In the genomic region with DNA sequence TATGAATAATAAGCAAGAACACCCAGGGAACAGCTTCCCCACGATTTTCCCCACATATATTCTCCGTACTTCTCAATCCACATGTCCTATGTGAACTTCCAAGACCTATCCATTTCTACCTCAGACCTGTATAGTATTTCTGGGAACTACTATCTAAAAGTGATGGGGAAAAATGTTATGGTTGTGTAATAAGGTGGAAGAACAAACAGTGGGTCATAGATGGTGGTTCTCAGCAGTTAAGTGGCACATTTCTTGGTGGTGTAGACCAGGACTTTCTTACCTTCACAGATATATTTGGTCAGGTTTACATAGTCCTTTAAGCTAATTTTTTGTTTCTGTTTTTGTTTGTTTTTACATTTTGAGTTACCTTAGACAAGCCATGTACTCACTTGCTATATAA, we compare ENCODE assay signal across 27 cellular contexts.
"Had no signal": no experiment of that assay in that cellular context is flagged by ENCODE, and none has a peak within 500 bp of the region (broad histone marks: within the 10 kb centered on the region; RNA-seq: fewer than 3 reads in every experiment).

No MANE protein-coding gene starts in this region.

- ATAC-seq: stimulated activated effector memory CD8-positive, alpha-beta T cell treated with anti-CD3 and anti-CD28 coated beads, Interleukin-12 subunit alpha, Interleukin-12 subunit beta, amount 100 ng/mL, for 72 hours; stimulated activated memory B cell treated with anti-CD40 and anti-IgM and Interleukin-4, amounts not matched to agents 10 μg/mL and 1 μg/mL and 100 μg/mL, for 72 hours; stimulated activated naive B cell treated with anti-CD40 and anti-IgM and Interleukin-4, amounts not matched to agents 10 μg/mL and 1 μg/mL and 100 μg/mL, for 72 hours; stimulated activated naive CD8-positive, alpha-beta T cell treated with anti-CD3 and anti-CD28 coated beads, Interleukin-15, amount 100 ng/mL, for 72 hours; stimulated activated naive CD8-positive, alpha-beta T cell treated with anti-CD3 and anti-CD28 coated beads, Interleukin-15, Interleukin-2, amounts not matched to agents 100 U/mL and 50 U/mL, for 24 hours; upper lobe of right lung had no signal

- H3K27me3 ChIP-seq: stomach, suprapubic skin, testis, thyroid gland, tibial artery, tibial nerve, transverse colon, upper lobe of left lung, upper lobe of right lung, uterus, vagina had no signal

- H3K4me1 ChIP-seq: stomach, suprapubic skin, testis, thyroid gland, tibial artery, tibial nerve, transverse colon, upper lobe of left lung, upper lobe of right lung, uterus, vagina had no signal

- H3K9me3 ChIP-seq: suprapubic skin, testis, thoracic aorta, thyroid gland, tibial artery, tibial nerve, transverse colon, upper lobe of left lung, upper lobe of right lung, uterus, vagina had no signal

- H3K36me3 ChIP-seq: stomach, suprapubic skin, thoracic aorta, thyroid gland, tibial artery, tibial nerve, transverse colon, upper lobe of left lung, upper lobe of right lung, uterus, vagina had no signal

- H3K27ac ChIP-seq: stomach, suprapubic skin, testis, thoracic aorta, thyroid gland, tibial artery, tibial nerve, transverse colon, upper lobe of left lung, upper lobe of right lung, uterus, vagina had no signal

- DNase-seq: stimulated activated CD4-positive, alpha-beta T cell treated with anti-CD3 and anti-CD28 coated beads, Interleukin-2, amount 100 ng/mL, for 48 hours; stimulated activated CD4-positive, alpha-beta T cell treated with anti-CD3 and anti-CD28 coated beads, Interleukin-4, amount 100 ng/mL, for 1 hour; stimulated activated CD4-positive, alpha-beta T cell treated with anti-CD3 and anti-CD28 coated beads, Interleukin-4, amount 100 ng/mL, for 24 hours; stimulated activated CD4-positive, alpha-beta T cell treated with anti-CD3 and anti-CD28 coated beads, Interleukin-4, amount 100 ng/mL, for 4 hours; stimulated activated CD8-positive, alpha-beta memory T cell treated with anti-CD3 and anti-CD28 coated beads, Interleukin-4, amount 100 ng/mL, for 48 hours; stimulated activated naive B cell treated with anti-CD40 and anti-IgM and Interleukin-4, amounts not matched to agents 10 μg/mL and 1 μg/mL and 100 μg/mL, for 72 hours; stimulated activated naive CD4-positive, alpha-beta T cell; stimulated activated naive CD4-positive, alpha-beta T cell treated with Interleukin-2 at 50 U/mL for 16 hours; stimulated activated naive CD8-positive, alpha-beta T cell treated with anti-CD3 and anti-CD28 coated beads, Interleukin-15, amount 100 ng/mL, for 72 hours; stimulated activated naive CD8-positive, alpha-beta T cell treated with anti-CD3 and anti-CD28 coated beads, Interleukin-15, Interleukin-2, amounts not matched to agents 100 U/mL and 50 U/mL, for 24 hours; stomach; substantia nigra; testis; thyroid gland; tibial artery; transverse colon; trophoblast cell; upper lobe of left lung; upper lobe of right lung; uterus had no signal

- H3K4me3 ChIP-seq: stomach, suprapubic skin, testis, thoracic aorta, thyroid gland, tibial artery, tibial nerve, transverse colon, upper lobe of left lung, upper lobe of right lung, uterus, vagina had no signal

- FAIRE-seq: urothelium cell line had no signal
